ENCODE assay signal across 8 cellular contexts in the genomic region with DNA sequence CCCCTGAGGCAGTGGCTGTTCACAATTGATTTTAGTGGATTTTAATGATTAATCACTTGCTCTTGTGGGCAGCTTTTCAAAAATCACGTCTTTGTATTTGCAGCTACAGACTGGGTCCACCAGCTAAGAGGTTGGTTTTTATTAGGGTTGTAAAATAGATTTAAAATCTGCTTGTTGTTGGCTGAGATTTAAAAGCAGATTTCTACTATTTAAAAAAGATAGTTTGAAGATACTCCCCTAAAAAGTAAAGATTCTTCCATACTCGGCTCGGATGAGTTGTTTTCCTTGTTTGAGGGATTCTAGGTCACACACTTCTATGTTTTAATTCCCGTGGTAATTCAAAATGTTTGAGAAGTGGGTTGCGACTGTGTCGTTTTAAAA. TPM values are rescaled to one million over a fixed set of nuclear protein-coding genes. Genes with fewer than 3 reads are reported as not detected.
DNase-seq lines count a peak whose midpoint lies in the region; ATAC-seq and TF ChIP-seq lines count a peak whose summit lies in the region.

No MANE protein-coding gene starts in this region.

- no peak for TF ChIP-seq POLR2A in suprapubic skin (IDR thresholded peaks at IDR 0.05)

- TF ChIP-seq EP300 in suprapubic skin (IDR thresholded peaks at IDR 0.05) = no peak

- peak overlapping the region; percentile 94 for H3K9ac ChIP-seq in adipocyte (ENCODE audit: low read length)

- no peaks in the 10 kb centered on the region for H3K9me3 Mint-ChIP-seq in T-helper 1 cell treated with Interleukin-12 subunit alpha and Interleukin-12 subunit beta and Interleukin-4 antibody, amounts not matched to agents 30 μg/mL and 1 μg/mL, for 36 hours

- H3K4me1 ChIP-seq in adipocyte (ENCODE audit: control insufficient read depth, insufficient read depth, low read length) = peaks cover 9% of the 10 kb centered on the region
- peaks cover 18% of the 10 kb centered on the region for H3K4me1 ChIP-seq in suprapubic skin

- no peaks in the 10 kb centered on the region for H3K27me3 Mint-ChIP-seq in T-helper 1 cell treated with Interleukin-12 subunit alpha and Interleukin-12 subunit beta and Interleukin-4 antibody, amounts not matched to agents 30 μg/mL and 1 μg/mL, for 36 hours (ENCODE audit: low read depth)

- H3K27ac Mint-ChIP-seq in T-helper 1 cell treated with Interleukin-12 subunit alpha and Interleukin-12 subunit beta and Interleukin-4 antibody, amounts not matched to agents 30 μg/mL and 1 μg/mL, for 36 hours = peak overlapping the region; percentile 86

- H3K36me3 Mint-ChIP-seq in T-helper 1 cell treated with Interleukin-12 subunit alpha and Interleukin-12 subunit beta and Interleukin-4 antibody, amounts not matched to agents 30 μg/mL and 1 μg/mL, for 36 hours (ENCODE audit: low read depth) = no peaks in the 10 kb centered on the region

- H3K27ac ChIP-seq in suprapubic skin = peak overlapping the region; percentile 100

- ATAC-seq in GM21576 (IDR thresholded peaks at IDR 0.05; ENCODE audit: unreplicated experiment) = no peak

- no peaks in the 10 kb centered on the region for H3K9me3 ChIP-seq in adipocyte (ENCODE audit: control insufficient read depth, low read length)
- H3K9me3 ChIP-seq in suprapubic skin = no peaks in the 10 kb centered on the region

- DNase-seq in T-helper 1 cell = no peak
- no peak for DNase-seq in adipocyte (ENCODE audit: low read depth)
- DNase-seq in kidney epithelial cell (ENCODE audit: low read depth) = no peak
- no peak for DNase-seq in suprapubic skin (ENCODE audit: low spot score in 2 of 2)
- DNase-seq in RPMI8226 = no peak
- no peak for DNase-seq in GF-D8 (lab: John Stamatoyannopoulos, UW)

- no peaks in the 10 kb centered on the region for H3K27me3 ChIP-seq in adipocyte (replicated peaks; ENCODE audit: control insufficient read depth, insufficient read depth, low read length)
- H3K27me3 ChIP-seq in kidney epithelial cell (ENCODE audit: control insufficient read depth, insufficient read depth, low read length) = no peaks in the 10 kb centered on the region
- no peaks in the 10 kb centered on the region for H3K27me3 ChIP-seq in suprapubic skin

- H3K4me3 Mint-ChIP-seq in T-helper 1 cell treated with Interleukin-12 subunit alpha and Interleukin-12 subunit beta and Interleukin-4 antibody, amounts not matched to agents 30 μg/mL and 1 μg/mL, for 36 hours = peak overlapping the region; percentile 87

- TF ChIP-seq CTCF in kidney epithelial cell (IDR thresholded peaks at IDR 0.05; ENCODE audit: insufficient read depth, low read length, poor library complexity, severe bottlenecking) = no peak
- no peak for TF ChIP-seq CTCF in suprapubic skin (IDR thresholded peaks at IDR 0.05)

- H3K4me1 Mint-ChIP-seq in T-helper 1 cell treated with Interleukin-12 subunit alpha and Interleukin-12 subunit beta and Interleukin-4 antibody, amounts not matched to agents 30 μg/mL and 1 μg/mL, for 36 hours (ENCODE audit: low read depth) = peaks cover 27% of the 10 kb centered on the region

- H3K36me3 ChIP-seq in adipocyte (ENCODE audit: control insufficient read depth, insufficient read depth, low read length, severe bottlenecking) = no peaks in the 10 kb centered on the region
- no peaks in the 10 kb centered on the region for H3K36me3 ChIP-seq in kidney epithelial cell (ENCODE audit: control insufficient read depth, insufficient read depth, low read length)
- no peaks in the 10 kb centered on the region for H3K36me3 ChIP-seq in suprapubic skin

- H3K4me3 ChIP-seq in adipocyte (ENCODE audit: low read length) (peak overlapping the region; percentile 96), kidney epithelial cell (ENCODE audit: low read depth, low read length) (peak overlapping the region; percentile 91), suprapubic skin (peak overlapping the region; percentile 100)

- 24% methylated on average over 6 of the region's 6 CpGs for WGBS in suprapubic skin

RNA-seq across cellular contexts. Expression of a gene that starts 1.7 kb away (rescaled TPM):
- total RNA-seq in kidney epithelial cell (104 and 116 TPM in 2 replicates), suprapubic skin (100 to 1,000 TPM in 1 of 4 donors, 10 to 100 TPM in 3; 46.5 to 102 (median 58.8) TPM)
